12 cellular contexts compared by ENCODE assay signal in the genomic region with DNA sequence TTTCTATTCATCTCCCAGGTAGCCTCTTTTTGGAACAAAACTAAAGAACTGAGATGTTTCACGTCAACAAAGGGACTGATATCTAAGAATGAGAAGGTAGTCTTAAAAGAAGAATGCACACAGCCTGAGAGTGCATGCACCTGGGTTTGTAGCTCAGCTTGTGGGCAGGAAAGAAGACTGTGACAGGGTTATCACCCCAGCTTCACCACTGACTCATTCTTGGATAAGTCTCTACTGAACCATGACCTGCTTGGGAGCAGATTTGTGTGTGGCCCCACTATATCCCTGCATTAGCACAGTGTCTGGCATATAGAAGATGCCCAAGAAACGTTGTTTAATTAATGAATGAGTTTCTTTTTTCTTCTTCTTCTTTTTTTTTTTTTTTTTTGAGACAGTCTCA.
DNase-seq lines count a peak whose midpoint lies in the region; ATAC-seq lines count a peak whose summit lies in the region.
"Had no signal": no experiment of that assay in that cellular context is flagged by ENCODE, and none has a peak within 500 bp of the region (broad histone marks: within the 10 kb centered on the region; RNA-seq: fewer than 3 reads in every experiment).

No MANE protein-coding gene starts in this region.

- peak overlapping the region; percentile 18 for H2BK5ac ChIP-seq in mesendoderm (ENCODE audit: low read length)

- H3K18ac ChIP-seq in mesendoderm (ENCODE audit: low read length) = no peak overlapping the region

- no peaks in the 10 kb centered on the region for H3K27me3 ChIP-seq in mesendoderm (ENCODE audit: insufficient read depth, low read length, poor library complexity)
- H3K27me3 ChIP-seq: left lung had no signal

- H3K4me1 ChIP-seq in mesendoderm (ENCODE audit: control insufficient read depth, low read depth, low read length) = peaks cover 14% of the 10 kb centered on the region
- H3K4me1 ChIP-seq: left lung had no signal

- no peak overlapping the region for H3K4me3 ChIP-seq in mesendoderm (ENCODE audit: low read length)
- H3K4me3 ChIP-seq: dorsolateral prefrontal cortex, left lung had no signal

- H2BK120ac ChIP-seq in mesendoderm (ENCODE audit: low read depth, low read length) = no peak overlapping the region

- no peaks in the 10 kb centered on the region for H3K79me2 ChIP-seq in mesendoderm (ENCODE audit: control insufficient read depth, insufficient read depth, low read length)

- no CpG with 5 or more reads among the region's 2 CpGs for WGBS in mesendoderm (ENCODE audit: extremely low coverage, insufficient coverage, low lambda C conversion rate)

- H3K4me2 ChIP-seq in mesendoderm (ENCODE audit: low read length) = no peak overlapping the region

- H4K5ac ChIP-seq in mesendoderm (ENCODE audit: low read length) = no peak overlapping the region

- H3K56ac ChIP-seq in mesendoderm (ENCODE audit: low read length) = no peak overlapping the region

- no peak overlapping the region for H3K27ac ChIP-seq in mesendoderm (ENCODE audit: low read depth, low read length)
- H3K27ac ChIP-seq: dorsolateral prefrontal cortex, left lung had no signal

- H3K4ac ChIP-seq in mesendoderm (ENCODE audit: low read depth, low read length) = no peak overlapping the region

- no peak overlapping the region for H2BK15ac ChIP-seq in mesendoderm (replicated peaks; ENCODE audit: low read depth)

- H3K79me1 ChIP-seq in mesendoderm (ENCODE audit: low read length) = no peaks in the 10 kb centered on the region

- no peak overlapping the region for H2AK5ac ChIP-seq in mesendoderm (ENCODE audit: low read length)

- DNase-seq in mesendoderm = no peak
- DNase-seq in activated CD4-positive, CD25-positive, alpha-beta regulatory T cell (lab: John Stamatoyannopoulos, UW) = no peak
- no peak for DNase-seq in GDM1 (lab: John Stamatoyannopoulos, UW)
- no peak for DNase-seq in KG1 (lab: John Stamatoyannopoulos, UW)
- DNase-seq: dorsolateral prefrontal cortex, left lung, NCI-H187 treated with DMSO at 0.1 percent for 48 hours, OCI-M1, posterior cingulate gyrus had no signal

- H3K9ac ChIP-seq in mesendoderm (ENCODE audit: low read length) = no peak overlapping the region

- H3K36me3 ChIP-seq in mesendoderm (ENCODE audit: control insufficient read depth, insufficient read depth, low read length) = no peaks in the 10 kb centered on the region
- H3K36me3 ChIP-seq: left lung had no signal

- ATAC-seq in GM18909 (IDR thresholded peaks at IDR 0.05; ENCODE audit: poor library complexity, unreplicated experiment) (peak; percentile 98), GM21619 (IDR thresholded peaks at IDR 0.05; ENCODE audit: unreplicated experiment) (peak; percentile 99), HG03097 (IDR thresholded peaks at IDR 0.05; ENCODE audit: low FRiP score, unreplicated experiment) (peak; percentile 97)
- ATAC-seq: left lung had no signal

- no peak overlapping the region for H3K23ac ChIP-seq in mesendoderm (ENCODE audit: low read length)

- no peak overlapping the region for H4K8ac ChIP-seq in mesendoderm (ENCODE audit: low read depth, low read length)
